ENCODE assay signal across 1 cellular context in the genomic region with DNA sequence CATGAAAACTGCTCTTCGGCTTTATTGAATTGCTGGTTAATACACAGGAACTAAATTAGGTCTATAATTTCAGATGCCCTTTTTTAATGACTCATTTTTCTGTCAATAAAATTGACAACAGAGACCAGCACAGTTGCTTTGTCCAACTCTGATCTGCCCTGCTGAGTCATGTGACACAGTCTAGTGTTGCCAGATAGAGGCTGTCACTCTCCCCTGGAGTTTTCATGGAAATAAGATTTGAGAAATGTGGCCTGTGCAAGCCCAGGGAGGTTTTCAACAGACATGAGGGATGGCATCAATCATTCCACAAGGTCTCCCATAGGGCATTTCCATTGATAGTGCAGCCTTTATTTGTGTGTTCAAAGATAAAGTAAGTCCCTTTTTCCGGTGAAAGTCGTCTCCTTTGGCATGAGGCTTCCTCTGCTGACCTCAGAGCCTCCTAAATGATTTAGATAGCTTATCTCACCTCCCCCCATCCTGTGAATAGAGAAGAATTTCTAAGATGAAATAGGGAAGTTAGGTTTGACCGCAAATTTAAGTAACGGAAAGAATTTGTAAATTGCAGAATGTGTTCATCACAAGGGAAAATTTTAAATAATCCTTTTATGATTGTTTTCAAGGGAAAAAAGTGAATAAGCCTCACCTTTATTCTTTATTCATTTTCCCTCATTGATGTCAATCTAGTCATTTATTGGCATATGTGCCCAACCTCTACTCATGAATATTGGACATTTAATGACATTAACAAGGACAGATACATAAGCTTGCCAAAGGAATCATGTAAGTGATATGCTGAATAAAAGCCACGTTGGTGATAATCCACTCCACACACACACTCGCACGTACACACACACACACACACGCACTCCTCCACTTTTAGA.
TF ChIP-seq lines count a peak whose summit lies in the region.

No MANE protein-coding gene starts in this region.

TF ChIP-seq in GM23338, 12 proteins besides CTCF, POLR2A, EP300 and RAD21 (continued from another document):
- TF ChIP-seq, protein P1, sequence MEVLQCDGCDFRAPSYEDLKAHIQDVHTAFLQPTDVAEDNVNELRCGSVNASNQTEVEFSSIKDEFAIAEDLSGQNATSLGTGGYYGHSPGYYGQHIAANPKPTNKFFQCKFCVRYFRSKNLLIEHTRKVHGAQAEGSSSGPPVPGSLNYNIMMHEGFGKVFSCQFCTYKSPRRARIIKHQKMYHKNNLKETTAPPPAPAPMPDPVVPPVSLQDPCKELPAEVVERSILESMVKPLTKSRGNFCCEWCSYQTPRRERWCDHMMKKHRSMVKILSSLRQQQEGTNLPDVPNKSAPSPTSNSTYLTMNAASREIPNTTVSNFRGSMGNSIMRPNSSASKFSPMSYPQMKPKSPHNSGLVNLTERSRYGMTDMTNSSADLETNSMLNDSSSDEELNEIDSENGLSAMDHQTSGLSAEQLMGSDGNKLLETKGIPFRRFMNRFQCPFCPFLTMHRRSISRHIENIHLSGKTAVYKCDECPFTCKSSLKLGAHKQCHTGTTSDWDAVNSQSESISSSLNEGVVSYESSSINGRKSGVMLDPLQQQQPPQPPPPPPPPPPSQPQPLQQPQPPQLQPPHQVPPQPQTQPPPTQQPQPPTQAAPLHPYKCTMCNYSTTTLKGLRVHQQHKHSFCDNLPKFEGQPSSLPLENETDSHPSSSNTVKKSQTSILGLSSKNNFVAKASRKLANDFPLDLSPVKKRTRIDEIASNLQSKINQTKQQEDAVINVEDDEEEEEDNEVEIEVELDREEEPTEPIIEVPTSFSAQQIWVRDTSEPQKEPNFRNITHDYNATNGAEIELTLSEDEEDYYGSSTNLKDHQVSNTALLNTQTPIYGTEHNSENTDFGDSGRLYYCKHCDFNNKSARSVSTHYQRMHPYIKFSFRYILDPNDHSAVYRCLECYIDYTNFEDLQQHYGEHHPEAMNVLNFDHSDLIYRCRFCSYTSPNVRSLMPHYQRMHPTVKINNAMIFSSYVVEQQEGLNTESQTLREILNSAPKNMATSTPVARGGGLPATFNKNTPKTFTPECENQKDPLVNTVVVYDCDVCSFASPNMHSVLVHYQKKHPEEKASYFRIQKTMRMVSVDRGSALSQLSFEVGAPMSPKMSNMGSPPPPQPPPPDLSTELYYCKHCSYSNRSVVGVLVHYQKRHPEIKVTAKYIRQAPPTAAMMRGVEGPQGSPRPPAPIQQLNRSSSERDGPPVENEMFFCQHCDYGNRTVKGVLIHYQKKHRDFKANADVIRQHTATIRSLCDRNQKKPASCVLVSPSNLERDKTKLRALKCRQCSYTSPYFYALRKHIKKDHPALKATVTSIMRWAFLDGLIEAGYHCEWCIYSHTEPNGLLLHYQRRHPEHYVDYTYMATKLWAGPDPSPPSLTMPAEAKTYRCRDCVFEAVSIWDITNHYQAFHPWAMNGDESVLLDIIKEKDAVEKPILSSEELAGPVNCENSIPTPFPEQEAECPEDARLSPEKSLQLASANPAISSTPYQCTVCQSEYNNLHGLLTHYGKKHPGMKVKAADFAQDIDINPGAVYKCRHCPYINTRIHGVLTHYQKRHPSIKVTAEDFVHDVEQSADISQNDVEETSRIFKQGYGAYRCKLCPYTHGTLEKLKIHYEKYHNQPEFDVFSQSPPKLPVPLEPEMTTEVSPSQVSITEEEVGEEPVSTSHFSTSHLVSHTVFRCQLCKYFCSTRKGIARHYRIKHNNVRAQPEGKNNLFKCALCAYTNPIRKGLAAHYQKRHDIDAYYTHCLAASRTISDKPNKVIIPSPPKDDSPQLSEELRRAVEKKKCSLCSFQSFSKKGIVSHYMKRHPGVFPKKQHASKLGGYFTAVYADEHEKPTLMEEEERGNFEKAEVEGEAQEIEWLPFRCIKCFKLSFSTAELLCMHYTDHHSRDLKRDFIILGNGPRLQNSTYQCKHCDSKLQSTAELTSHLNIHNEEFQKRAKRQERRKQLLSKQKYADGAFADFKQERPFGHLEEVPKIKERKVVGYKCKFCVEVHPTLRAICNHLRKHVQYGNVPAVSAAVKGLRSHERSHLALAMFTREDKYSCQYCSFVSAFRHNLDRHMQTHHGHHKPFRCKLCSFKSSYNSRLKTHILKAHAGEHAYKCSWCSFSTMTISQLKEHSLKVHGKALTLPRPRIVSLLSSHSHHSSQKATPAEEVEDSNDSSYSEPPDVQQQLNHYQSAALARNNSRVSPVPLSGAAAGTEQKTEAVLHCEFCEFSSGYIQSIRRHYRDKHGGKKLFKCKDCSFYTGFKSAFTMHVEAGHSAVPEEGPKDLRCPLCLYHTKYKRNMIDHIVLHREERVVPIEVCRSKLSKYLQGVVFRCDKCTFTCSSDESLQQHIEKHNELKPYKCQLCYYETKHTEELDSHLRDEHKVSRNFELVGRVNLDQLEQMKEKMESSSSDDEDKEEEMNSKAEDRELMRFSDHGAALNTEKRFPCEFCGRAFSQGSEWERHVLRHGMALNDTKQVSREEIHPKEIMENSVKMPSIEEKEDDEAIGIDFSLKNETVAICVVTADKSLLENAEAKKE (CRISPR knock-in tag; IDR thresholded peaks at IDR 0.05) = no peak
